Comparison of ENCODE assay signal across 8 cellular contexts in genomic region chr6:44257007-44257752, GRCh38. TPM values are rescaled to one million over a fixed set of nuclear protein-coding genes. Genes with fewer than 3 reads are reported as not detected.
DNase-seq lines count a peak whose midpoint lies in the region; ATAC-seq and TF ChIP-seq lines count a peak whose summit lies in the region.

TSS of gene SLC35B2 (minus strand) at chr6:44257528. CDS start at chr6:44257410, 118 bp downstream.

- H3K9me3 ChIP-seq in BLaER1, result no peaks in the 10 kb centered on the region

- no peaks in the 10 kb centered on the region for H3K27me3 Mint-ChIP-seq in activated CD8-positive, alpha-beta memory T cell treated with anti-CD3 and anti-CD28 coated beads, Interleukin-2, amount 10 ng/mL, durations not matched to agents 7 days and 5 days
- H3K27me3 Mint-ChIP-seq in mesothelial cell of epicardium (ENCODE audit: low read depth), result no peaks in the 10 kb centered on the region

- peak; percentile 58 for TF ChIP-seq CTCF in mesothelial cell of epicardium (IDR thresholded peaks at IDR 0.05; ENCODE audit: unreplicated experiment)

- H3K36me3 ChIP-seq in BLaER1, result peaks cover 77% of the 10 kb centered on the region

- DNase-seq in NCI-H774 (lab: John Stamatoyannopoulos, UW) (peak; percentile 53), epidermal melanocyte (ENCODE audit: insufficient read length, low spot score) (peak; percentile 88), mesothelial cell of epicardium (ENCODE audit: low spot score in 2 of 2, unreplicated experiment in 2 of 2) (peak in 1 of 2 experiments; percentile 76)
- peak; percentile 77 for DNase-seq in activated CD8-positive, alpha-beta memory T cell treated with anti-CD3 and anti-CD28 coated beads, Interleukin-2, amount 10 ng/mL, durations not matched to agents 7 days and 5 days
- DNase-seq in stimulated activated naive CD4-positive, alpha-beta T cell (lab: John Stamatoyannopoulos, UW), result peak; percentile 32 to 75 (median 58)

- CTCF ChIA-PET in activated CD8-positive, alpha-beta memory T cell treated with anti-CD3 and anti-CD28 coated beads, Interleukin-2, amount 10 ng/mL, durations not matched to agents 7 days and 5 days (lab: Charles Lee), result interaction anchor here (0.7 to 3.1 kb wide), 25 partner anchors 9 to 158 kb away, joined by 3 to 55 read pairs (median 5); partner anchors contain the start of genes AARS2, CDC5L, HSP90AB1 and SLC29A1

- H4K20me1 ChIP-seq in BLaER1, result peaks cover 78% of the 10 kb centered on the region

- H3K4me1 ChIP-seq in BLaER1, result peaks cover 73% of the 10 kb centered on the region

- peak within 1 kb of the TSS; percentile 90 for H3K4me3 ChIP-seq in BLaER1

- H3K9me3 Mint-ChIP-seq in activated CD8-positive, alpha-beta memory T cell treated with anti-CD3 and anti-CD28 coated beads, Interleukin-2, amount 10 ng/mL, durations not matched to agents 7 days and 5 days (ENCODE audit: low read depth), result no peaks in the 10 kb centered on the region
- H3K9me3 Mint-ChIP-seq in mesothelial cell of epicardium, result no peaks in the 10 kb centered on the region

- H3K4me3 Mint-ChIP-seq in activated CD8-positive, alpha-beta memory T cell treated with anti-CD3 and anti-CD28 coated beads, Interleukin-2, amount 10 ng/mL, durations not matched to agents 7 days and 5 days, result peak within 1 kb of the TSS; percentile 90
- peak within 1 kb of the TSS; percentile 75 for H3K4me3 Mint-ChIP-seq in mesothelial cell of epicardium

- peak within 1 kb of the TSS; percentile 99 for H3K4me2 ChIP-seq in BLaER1

- no peaks in the 10 kb centered on the region for H3K27me3 ChIP-seq in BLaER1

- peak within 1 kb of the TSS; percentile 88 for H3K9ac ChIP-seq in BLaER1

- peak; percentile 47 for ATAC-seq in GM19023 (IDR thresholded peaks at IDR 0.05; ENCODE audit: unreplicated experiment)
- ATAC-seq in HG03175 (IDR thresholded peaks at IDR 0.05; ENCODE audit: unreplicated experiment), result peak; percentile 64
- peak; percentile 71 for ATAC-seq in activated CD8-positive, alpha-beta memory T cell treated with anti-CD3 and anti-CD28 coated beads, Interleukin-2, amount 10 ng/mL, durations not matched to agents 7 days and 5 days

- H3K27ac Mint-ChIP-seq in activated CD8-positive, alpha-beta memory T cell treated with anti-CD3 and anti-CD28 coated beads, Interleukin-2, amount 10 ng/mL, durations not matched to agents 7 days and 5 days, result peak within 1 kb of the TSS; percentile 88
- H3K27ac Mint-ChIP-seq in mesothelial cell of epicardium, result peak within 1 kb of the TSS; percentile 93

- peaks cover 43% of the 10 kb centered on the region for H3K36me3 Mint-ChIP-seq in activated CD8-positive, alpha-beta memory T cell treated with anti-CD3 and anti-CD28 coated beads, Interleukin-2, amount 10 ng/mL, durations not matched to agents 7 days and 5 days
- peaks cover 20% of the 10 kb centered on the region for H3K36me3 Mint-ChIP-seq in mesothelial cell of epicardium

- H3K27ac ChIP-seq in BLaER1, result peak within 1 kb of the TSS; percentile 88

- peaks cover 68% of the 10 kb centered on the region for H3K4me1 Mint-ChIP-seq in activated CD8-positive, alpha-beta memory T cell treated with anti-CD3 and anti-CD28 coated beads, Interleukin-2, amount 10 ng/mL, durations not matched to agents 7 days and 5 days
- peaks cover 21% of the 10 kb centered on the region for H3K4me1 Mint-ChIP-seq in mesothelial cell of epicardium

RNA-seq across cellular contexts. Expression of gene SLC35B2, which starts in this region (rescaled TPM):
- 10 to 100 TPM; 28.0 to 39.6 TPM for total RNA-seq in activated CD8-positive, alpha-beta memory T cell treated with anti-CD3 and anti-CD28 coated beads, Interleukin-2, amount 10 ng/mL, durations not matched to agents 7 days and 5 days
- 33.4 to 38.2 TPM (median 37.1 TPM) in 3 replicates for total RNA-seq in mesothelial cell of epicardium
